ENCODE assay signal across 24 cellular contexts in the genomic region with DNA sequence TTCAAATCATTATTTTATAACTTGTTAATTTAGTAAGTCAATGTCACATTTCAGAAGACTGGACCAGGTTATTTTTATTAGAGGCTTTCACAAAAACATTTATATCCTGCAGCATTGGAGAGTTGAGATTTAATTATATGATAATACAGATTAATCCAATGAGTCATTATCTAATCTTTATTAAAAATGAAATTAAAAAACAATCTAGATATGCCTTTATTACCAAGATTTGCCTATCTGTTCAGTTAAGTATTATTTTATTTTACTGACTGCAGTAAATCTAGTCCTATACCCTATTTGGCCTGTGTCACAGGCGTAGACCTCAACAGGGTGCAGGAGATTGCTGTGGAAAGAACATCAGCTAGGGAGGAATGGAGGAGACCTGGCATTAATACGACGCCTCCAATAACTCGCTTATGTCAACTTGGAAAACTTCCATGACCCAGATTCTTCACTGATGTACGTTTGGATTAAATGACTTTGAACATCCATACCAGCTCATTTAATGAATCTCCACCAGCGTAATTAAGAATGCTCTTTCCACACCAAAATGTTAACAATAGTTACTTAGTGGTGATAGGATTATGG. TPM values are rescaled to one million over a fixed set of nuclear protein-coding genes. Genes with fewer than 3 reads are reported as not detected.
DNase-seq lines count a peak whose midpoint lies in the region; FAIRE-seq and TF ChIP-seq lines count a peak whose summit lies in the region.
"Had no signal": no experiment of that assay in that cellular context is flagged by ENCODE, and none has a peak within 500 bp of the region (broad histone marks: within the 10 kb centered on the region; RNA-seq: fewer than 3 reads in every experiment).

No MANE protein-coding gene starts in this region.

- H3K9me3 ChIP-seq in trophoblast cell (ENCODE audit: insufficient read depth, low read depth, low read length) (peaks cover 2% of the 10 kb centered on the region), ascending aorta (no peaks in the 10 kb centered on the region)
- H3K9me3 ChIP-seq: SJSA1 had no signal

- H3K4me1 ChIP-seq in trophoblast cell (ENCODE audit: control insufficient read depth in 1 of 2, insufficient read depth in 2 of 2, low read length in 2 of 2) (no peaks in the 10 kb centered on the region), ascending aorta (no peaks in the 10 kb centered on the region)
- H3K4me1 ChIP-seq: SJSA1 had no signal

- no peak overlapping the region for H3K14ac ChIP-seq in trophoblast cell (ENCODE audit: low read length)

- H3K79me1 ChIP-seq in trophoblast cell (ENCODE audit: low read length) = no peaks in the 10 kb centered on the region

- no peak overlapping the region for H3K23ac ChIP-seq in trophoblast cell (ENCODE audit: low read length)

- H2BK120ac ChIP-seq in trophoblast cell (ENCODE audit: insufficient read depth, low read length, poor library complexity) = no peak overlapping the region

- H3K4me3 ChIP-seq in trophoblast cell (ENCODE audit: low read depth, low read length) (no peak overlapping the region), ascending aorta (no peak overlapping the region)
- H3K4me3 ChIP-seq: GM12878, SJSA1 had no signal

- no peak overlapping the region for H2BK5ac ChIP-seq in trophoblast cell (ENCODE audit: low read depth, low read length, poor library complexity)

- H3K4me2 ChIP-seq in trophoblast cell (ENCODE audit: low read length) = no peak overlapping the region
- H3K4me2 ChIP-seq: KMS-11 had no signal

- peak; percentile 20 for FAIRE-seq in RCC 7860 (lab: Jason Lieb, UNC)
- FAIRE-seq in colon (lab: Jason Lieb, UNC) = peak; percentile 28
- FAIRE-seq: D721Med, GM12878 had no signal

- no peak overlapping the region for H2AK5ac ChIP-seq in trophoblast cell (ENCODE audit: low read length)

- no CpG with 5 or more reads among the region's 6 CpGs for WGBS in trophoblast cell (ENCODE audit: extremely low coverage, insufficient coverage, insufficient read length)

- TF ChIP-seq CTCF in GM13977 (IDR thresholded peaks at IDR 0.05; ENCODE audit: extremely low read depth, insufficient read depth, missing control alignments) = no peak
- no peak for TF ChIP-seq CTCF in ascending aorta (IDR thresholded peaks at IDR 0.05)

- no peak overlapping the region for H4K91ac ChIP-seq in trophoblast cell (ENCODE audit: low read depth, low read length)

- H3K27ac ChIP-seq in trophoblast cell (ENCODE audit: low read depth, low read length) (no peak overlapping the region), ascending aorta (no peak overlapping the region)
- H3K27ac ChIP-seq: HL-60, KMS-11, SJSA1 had no signal

- peaks cover 2% of the 10 kb centered on the region for H3K79me2 ChIP-seq in trophoblast cell (ENCODE audit: control insufficient read depth, insufficient read depth, low read length, poor library complexity)

- DNase-seq in EH (ENCODE audit: low read depth) (peak; percentile 2), RCC 7860 (ENCODE audit: low spot score) (no peak), trophoblast cell (no peak), GM13977 (ENCODE audit: low spot score) (no peak), ascending aorta (ENCODE audit: low spot score in 2 of 2) (no peak), UCSD-AML1 (lab: John Stamatoyannopoulos, UW; ENCODE audit: unreplicated experiment) (no peak)
- DNase-seq: DMS53, EL, GOT3, HCEC 1CT, IMR-90, NCI-H1105, NCI-H146, NCI-H2029, NCI-H2227 treated with DMSO at 0.1 percent for 48 hours, NCI-H510A treated with DMSO at 0.1 percent for 48 hours, NCI-H82, OCI-M1 had no signal

- intact Hi-C loops in ascending aorta (cut with DNase I) = no loop called here

- peak overlapping the region; percentile 69 for H3K9ac ChIP-seq in trophoblast cell (ENCODE audit: low read length)
- H3K9ac ChIP-seq: KMS-11 had no signal

- H4K12ac ChIP-seq in trophoblast cell (ENCODE audit: low read depth, low read length) = no peak overlapping the region

- H3K27me3 ChIP-seq in trophoblast cell (ENCODE audit: insufficient read depth, low read length) (no peaks in the 10 kb centered on the region), ascending aorta (no peaks in the 10 kb centered on the region)
- H3K27me3 ChIP-seq: SJSA1 had no signal

- in situ Hi-C loops in GM13977 (cut with MboI; ENCODE audit: low pct_unique_long_range_greater_than_20kb, low sequenced_read_pairs, unreplicated experiment) = no loop called here

- H3K36me3 ChIP-seq in trophoblast cell (ENCODE audit: control insufficient read depth in 1 of 2, insufficient read depth in 2 of 2, low read length in 2 of 2) (peaks cover 7 to 14% of the 10 kb centered on the region in 2 experiments), ascending aorta (peaks cover 2 to 11% of the 10 kb centered on the region in 2 donors)

- no peak overlapping the region for H2BK12ac ChIP-seq in trophoblast cell (ENCODE audit: low read length)

- no peak overlapping the region for H3K4ac ChIP-seq in trophoblast cell (ENCODE audit: low read depth, low read length)

- no peak overlapping the region for H2AFZ ChIP-seq in trophoblast cell (ENCODE audit: insufficient read depth, low read length, poor library complexity)

- no peak overlapping the region for H3K18ac ChIP-seq in trophoblast cell (ENCODE audit: low read length)

- H4K8ac ChIP-seq in trophoblast cell (ENCODE audit: low read depth, low read length) = no peak overlapping the region

RNA-seq across cellular contexts. Expression of a gene that starts 18.2 kb away (rescaled TPM):
- polyA plus RNA-seq in trophoblast cell (2013) = 16.3 and 16.5 TPM in 2 replicates
- 1.7 TPM for total RNA-seq in ascending aorta
